16 cellular contexts compared by ENCODE assay signal in genomic region chr2:6932833-6933232, GRCh38. TPM values are rescaled to one million over a fixed set of nuclear protein-coding genes. Genes with fewer than 3 reads are reported as not detected.
A peak's percentile ranks its signal among the peaks of the same experiment; 100 is the strongest.
DNase-seq lines count a peak whose midpoint lies in the region.
"Had no signal": no experiment of that assay in that cellular context is flagged by ENCODE, and none has a peak within 500 bp of the region (broad histone marks: within the 10 kb centered on the region; RNA-seq: fewer than 3 reads in every experiment).

No MANE protein-coding gene starts in this region.

- peak; percentile 81 for DNase-seq in COLO829 (ENCODE audit: low spot score)
- peak; percentile 98 for DNase-seq in SK-MEL-5 (ENCODE audit: low read depth, low spot score)
- DNase-seq in globus pallidus (ENCODE audit: low spot score), result peak; percentile 80
- peak; percentile 93 for DNase-seq in pons (ENCODE audit: low spot score)
- DNase-seq in NCI-H345 treated with DMSO at 0.1 percent for 48 hours (lab: John Stamatoyannopoulos, UW; ENCODE audit: unreplicated experiment), result no peak
- no peak for DNase-seq in SKM-1 treated with dmso at 0.1 percent for 144 hours (lab: John Stamatoyannopoulos, UW; ENCODE audit: unreplicated experiment)
- no peak for DNase-seq in kidney tubule cell (ENCODE audit: low spot score)
- DNase-seq: ACHN, AML-193, EL, KG1, NCI-H1417 treated with DMSO at 0.1 percent for 48 hours, NCI-H1930, NCI-H2171 treated with DMSO at 0.1 percent for 48 hours, NCI-H510A had no signal

- in situ Hi-C loops in SK-MEL-5 (cut with HindIII; ENCODE audit: low pct_unique_long_range_greater_than_20kb, low sequenced_read_pairs), result no loop called here

RNA-seq across cellular contexts. Expression of gene RNF144A, which starts 15.6 kb away (rescaled TPM):
- total RNA-seq in SK-MEL-5 (2014; rRNA removed; shearing (Covaris generic)), result 83.1 and 85.8 TPM in 2 replicates
- 97.0 and 97.6 TPM in 2 replicates for polyA plus RNA-seq in SK-MEL-5 (2015; cell fraction: cytosol; rRNA removed)
- 63.4 and 78.2 TPM in 2 replicates for polyA plus RNA-seq in SK-MEL-5 (2015; cell fraction: nucleus; rRNA removed)

RNA-seq across cellular contexts. Expression of gene RSAD2, which starts 55.3 kb away (rescaled TPM):
- 0.48 TPM in 1 of 2 replicates, not detected in the other for total RNA-seq in SK-MEL-5 (2014; rRNA removed; shearing (Covaris generic))
- 0.04 TPM in 1 of 2 replicates, not detected in the other for polyA plus RNA-seq in SK-MEL-5 (2015; cell fraction: cytosol; rRNA removed)
- 0.16 TPM in 1 of 2 replicates, not detected in the other for polyA plus RNA-seq in SK-MEL-5 (2015; cell fraction: nucleus; rRNA removed)
- total RNA-seq: H1 had no signal
- polyA plus RNA-seq: H1 had no signal

Comparison
In these comparisons a context has a peak if more than half of its experiments do, and no peak if none do; other contexts are left out.
1. DNase-seq: peak in COLO829 (single experiment), SK-MEL-5 (single experiment), globus pallidus (single experiment) and pons (single experiment); none in NCI-H345 treated with DMSO at 0.1 percent for 48 hours (single experiment), SKM-1 treated with dmso at 0.1 percent for 144 hours (single experiment) and kidney tubule cell (single experiment).